Comparison of ENCODE assay signal across 1 cellular context in the genomic region with DNA sequence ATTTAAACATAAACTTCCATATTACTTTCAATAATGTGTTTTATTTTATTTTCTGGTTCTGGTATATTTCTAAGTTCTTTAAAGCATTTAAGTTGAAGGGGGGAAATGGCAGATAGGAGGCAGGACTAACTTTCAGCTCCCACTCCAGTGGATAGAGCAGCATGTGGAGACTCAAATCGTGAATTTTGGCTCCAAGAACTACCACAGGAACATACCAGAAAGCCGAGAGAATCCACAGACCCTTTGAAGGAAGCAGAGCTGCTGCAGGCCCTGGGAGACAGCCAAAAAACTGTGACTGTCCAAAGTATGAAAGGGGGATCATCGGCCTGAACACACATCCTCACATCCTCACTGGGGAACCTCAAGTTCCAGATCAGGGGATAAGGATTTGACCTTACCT.
TF ChIP-seq lines count a peak whose summit lies in the region.

No MANE protein-coding gene starts in this region.

TF ChIP-seq in IMR-90, 13 proteins besides CTCF, POLR2A, EP300 and RAD21 (continued from another document):
- TF ChIP-seq BHLHE40 (IDR thresholded peaks at IDR 0.05; ENCODE audit: low read depth, low read length): no peak
- TF ChIP-seq CHD1 (IDR thresholded peaks at IDR 0.05; ENCODE audit: low read depth, low read length): no peak
- no peak for TF ChIP-seq RFX5 (IDR thresholded peaks at IDR 0.05; ENCODE audit: low read depth, low read length)
- no peak for TF ChIP-seq FOS (IDR thresholded peaks at IDR 0.05; ENCODE audit: low read depth, low read length)
- TF ChIP-seq, protein P1, sequence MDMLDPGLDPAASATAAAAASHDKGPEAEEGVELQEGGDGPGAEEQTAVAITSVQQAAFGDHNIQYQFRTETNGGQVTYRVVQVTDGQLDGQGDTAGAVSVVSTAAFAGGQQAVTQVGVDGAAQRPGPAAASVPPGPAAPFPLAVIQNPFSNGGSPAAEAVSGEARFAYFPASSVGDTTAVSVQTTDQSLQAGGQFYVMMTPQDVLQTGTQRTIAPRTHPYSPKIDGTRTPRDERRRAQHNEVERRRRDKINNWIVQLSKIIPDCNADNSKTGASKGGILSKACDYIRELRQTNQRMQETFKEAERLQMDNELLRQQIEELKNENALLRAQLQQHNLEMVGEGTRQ (IDR thresholded peaks at IDR 0.05; ENCODE audit: low read depth, low read length): no peak
